ENCODE assay signal across 12 cellular contexts in the genomic region with DNA sequence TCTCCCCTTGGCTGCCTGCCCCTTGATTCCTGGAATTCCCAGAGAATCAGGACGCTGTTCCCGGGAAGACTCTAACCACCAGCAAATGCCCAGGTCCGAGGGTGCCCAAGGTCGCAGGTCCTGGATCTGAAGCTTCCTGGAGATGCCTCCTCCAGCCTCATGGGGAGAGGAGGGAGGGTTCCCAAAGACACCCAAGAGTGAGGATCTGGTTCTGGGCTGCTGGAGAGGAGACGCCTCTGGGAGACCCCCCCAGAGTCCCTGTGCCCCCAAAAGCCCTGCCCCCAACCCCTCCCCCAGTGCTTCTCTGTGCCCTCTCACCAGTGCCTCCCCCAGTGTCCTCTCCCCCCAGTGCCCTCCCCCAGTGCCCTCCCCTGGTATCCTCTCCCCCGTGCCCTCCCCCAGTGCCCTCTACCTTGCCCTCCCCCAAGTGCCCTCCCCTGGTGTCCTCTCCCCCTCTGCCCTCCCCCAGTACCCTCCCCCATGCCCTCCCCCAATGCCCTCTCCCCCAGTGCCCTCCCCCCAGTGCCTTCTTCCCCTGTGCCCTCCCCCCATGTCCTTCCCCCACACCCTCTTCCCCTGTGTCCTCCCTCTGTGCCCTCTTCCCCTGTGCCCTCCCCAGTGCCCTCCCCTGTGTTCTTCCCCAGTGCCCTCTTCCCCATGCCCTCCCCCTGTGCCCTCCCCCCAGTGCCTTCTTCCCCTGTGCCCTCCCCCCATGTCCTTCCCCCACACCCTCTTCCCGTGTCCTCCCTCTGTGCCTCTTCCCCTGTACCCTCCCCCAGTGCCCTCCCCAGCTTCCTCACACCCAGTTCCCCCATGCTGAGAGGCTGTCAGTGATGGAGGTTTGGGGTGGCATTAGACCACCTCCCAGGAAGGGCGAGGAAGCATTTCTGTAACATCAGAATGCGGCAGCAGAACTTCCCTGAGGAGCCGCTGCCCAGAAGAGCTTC. TPM values are rescaled to one million over a fixed set of nuclear protein-coding genes. Genes with fewer than 3 reads are reported as not detected.
DNase-seq lines count a peak whose midpoint lies in the region; ATAC-seq and TF ChIP-seq lines count a peak whose summit lies in the region.
"Had no signal": no experiment of that assay in that cellular context is flagged by ENCODE, and none has a peak within 500 bp of the region (broad histone marks: within the 10 kb centered on the region; RNA-seq: fewer than 3 reads in every experiment).

No MANE protein-coding gene starts in this region.

- peak overlapping the region; percentile 28 for H3K4me2 ChIP-seq in neural progenitor cell

- ATAC-seq in stimulated activated naive CD8-positive, alpha-beta T cell treated with anti-CD3 and anti-CD28 coated beads, Interleukin-15, amount 100 ng/mL, for 72 hours = peak; percentile 56
- ATAC-seq in stimulated activated naive CD8-positive, alpha-beta T cell treated with anti-CD3 and anti-CD28 coated beads, Interleukin-15, Interleukin-2, amounts not matched to agents 100 U/mL and 50 U/mL, for 24 hours = no peak
- no peak for ATAC-seq in GM21390 (IDR thresholded peaks at IDR 0.05; ENCODE audit: unreplicated experiment)
- no peak for ATAC-seq in activated T-cell treated with anti-CD3 and anti-CD28 coated beads, Interleukin-2, amount 50 U/mL, for 72 hours (replicated peaks in 1 of 2)
- ATAC-seq: WTC11 had no signal

- peaks cover 9% of the 10 kb centered on the region for H4K20me1 ChIP-seq in neural progenitor cell (ENCODE audit: low read depth)

- H3K27me3 Mint-ChIP-seq in stimulated activated naive CD8-positive, alpha-beta T cell treated with anti-CD3 and anti-CD28 coated beads, Interleukin-15, amount 100 ng/mL, for 72 hours = peaks cover 4% of the 10 kb centered on the region
- H3K27me3 Mint-ChIP-seq in neural progenitor cell (ENCODE audit: insufficient read depth, low read depth) = peaks cover 32% of the 10 kb centered on the region
- H3K27me3 Mint-ChIP-seq in activated T-cell treated with anti-CD3 and anti-CD28 coated beads, Interleukin-2, amount 50 U/mL, for 72 hours (ENCODE audit: low read depth) = no peaks in the 10 kb centered on the region

- H3K79me2 ChIP-seq in neural progenitor cell (ENCODE audit: low read depth) = no peaks in the 10 kb centered on the region

- no peak for TF ChIP-seq CTCF in epithelial cell of esophagus (IDR thresholded peaks at IDR 0.05; ENCODE audit: insufficient read depth, low read depth, low read length, missing control alignments)
- TF ChIP-seq CTCF in neural progenitor cell (IDR thresholded peaks at IDR 0.05) = no peak

- no peak for DNase-seq in stimulated activated naive CD8-positive, alpha-beta T cell treated with anti-CD3 and anti-CD28 coated beads, Interleukin-15, amount 100 ng/mL, for 72 hours
- DNase-seq in stimulated activated naive CD8-positive, alpha-beta T cell treated with anti-CD3 and anti-CD28 coated beads, Interleukin-15, Interleukin-2, amounts not matched to agents 100 U/mL and 50 U/mL, for 24 hours = no peak
- DNase-seq in epithelial cell of esophagus (ENCODE audit: low read depth) (no peak), neural progenitor cell (ENCODE audit: low spot score) (no peak), NCI-H1694 treated with DMSO at 0.1 percent for 48 hours (lab: John Stamatoyannopoulos, UW) (no peak)
- no peak for DNase-seq in activated T-cell treated with anti-CD3 and anti-CD28 coated beads, Interleukin-2, amount 50 U/mL, for 72 hours
- DNase-seq in effector CD8-positive, alpha-beta T cell (lab: John Stamatoyannopoulos, UW) = no peak
- DNase-seq: activated effector memory CD4-positive, alpha-beta T cell treated with anti-CD3 and anti-CD28 coated beads, Interleukin-2, amount 50 U/mL, for 16 hours had no signal

- H3K27ac ChIP-seq in neural progenitor cell = no peak overlapping the region
- H3K27ac ChIP-seq: testis had no signal

- peaks cover 27% of the 10 kb centered on the region for H3K4me1 ChIP-seq in neural progenitor cell

- H3K27ac Mint-ChIP-seq in stimulated activated naive CD8-positive, alpha-beta T cell treated with anti-CD3 and anti-CD28 coated beads, Interleukin-15, amount 100 ng/mL, for 72 hours = no peak overlapping the region
- peak overlapping the region; percentile 80 for H3K27ac Mint-ChIP-seq in neural progenitor cell
- no peak overlapping the region for H3K27ac Mint-ChIP-seq in activated T-cell treated with anti-CD3 and anti-CD28 coated beads, Interleukin-2, amount 50 U/mL, for 72 hours
- H3K27ac Mint-ChIP-seq: WTC11 had no signal

- H3K27me3 ChIP-seq in neural progenitor cell = peaks cover 48% of the 10 kb centered on the region
- H3K27me3 ChIP-seq: testis had no signal

- H3K4me3 Mint-ChIP-seq in stimulated activated naive CD8-positive, alpha-beta T cell treated with anti-CD3 and anti-CD28 coated beads, Interleukin-15, amount 100 ng/mL, for 72 hours = no peak overlapping the region
- no peak overlapping the region for H3K4me3 Mint-ChIP-seq in neural progenitor cell
- no peak overlapping the region for H3K4me3 Mint-ChIP-seq in activated T-cell treated with anti-CD3 and anti-CD28 coated beads, Interleukin-2, amount 50 U/mL, for 72 hours

- no peaks in the 10 kb centered on the region for H3K36me3 Mint-ChIP-seq in neural progenitor cell
- H3K36me3 Mint-ChIP-seq in activated T-cell treated with anti-CD3 and anti-CD28 coated beads, Interleukin-2, amount 50 U/mL, for 72 hours (ENCODE audit: insufficient read depth in 2 of 2) = peaks cover 0 to 3% of the 10 kb centered on the region in 2 donors

- H3K36me3 ChIP-seq in neural progenitor cell = no peaks in the 10 kb centered on the region

- H3K4me1 Mint-ChIP-seq in stimulated activated naive CD8-positive, alpha-beta T cell treated with anti-CD3 and anti-CD28 coated beads, Interleukin-15, amount 100 ng/mL, for 72 hours = peaks cover 26% of the 10 kb centered on the region
- H3K4me1 Mint-ChIP-seq in neural progenitor cell = peaks cover 45% of the 10 kb centered on the region
- H3K4me1 Mint-ChIP-seq in activated T-cell treated with anti-CD3 and anti-CD28 coated beads, Interleukin-2, amount 50 U/mL, for 72 hours (ENCODE audit: low read depth) = peaks cover 13% of the 10 kb centered on the region

- H2AFZ ChIP-seq in neural progenitor cell (replicated peaks) = peak overlapping the region; percentile 19

- H3K9me3 Mint-ChIP-seq in stimulated activated naive CD8-positive, alpha-beta T cell treated with anti-CD3 and anti-CD28 coated beads, Interleukin-15, amount 100 ng/mL, for 72 hours = no peaks in the 10 kb centered on the region
- peaks cover 6% of the 10 kb centered on the region for H3K9me3 Mint-ChIP-seq in neural progenitor cell
- no peaks in the 10 kb centered on the region for H3K9me3 Mint-ChIP-seq in activated T-cell treated with anti-CD3 and anti-CD28 coated beads, Interleukin-2, amount 50 U/mL, for 72 hours

- H3K4me3 ChIP-seq in epithelial cell of esophagus (ENCODE audit: low read length) = peak overlapping the region; percentile 34
- no peak overlapping the region for H3K4me3 ChIP-seq in neural progenitor cell
- H3K4me3 ChIP-seq: testis had no signal

- H3K9ac ChIP-seq in neural progenitor cell = no peak overlapping the region

- H3K9me3 ChIP-seq in neural progenitor cell (ENCODE audit: low read depth) = no peaks in the 10 kb centered on the region
- H3K9me3 ChIP-seq: testis had no signal

- peaks cover 23% of the 10 kb centered on the region for H3F3A ChIP-seq in neural progenitor cell (ENCODE audit: low read depth)

RNA-seq across cellular contexts. Expression of gene SECTM1, which starts 6.3 kb away (rescaled TPM):
- 0.12 TPM in 1 of 2 replicates, not detected in the other for total RNA-seq in neural progenitor cell (ENCODE audit: low replicate concordance)
- total RNA-seq in activated T-cell treated with anti-CD3 and anti-CD28 coated beads, Interleukin-2, amount 50 U/mL, for 72 hours = 10 to 100 TPM in 1 of 2 donors, 1 to 10 TPM in 1; 3.3 to 12.6 TPM

RNA-seq across cellular contexts. Expression of gene TEX19, which starts 19.1 kb away (rescaled TPM):
- 0.19 TPM in 1 of 2 replicates, not detected in the other for total RNA-seq in neural progenitor cell (ENCODE audit: low replicate concordance)
- under 1 TPM in 1 of 2 donors, not detected in 1; 0.17 TPM for total RNA-seq in activated T-cell treated with anti-CD3 and anti-CD28 coated beads, Interleukin-2, amount 50 U/mL, for 72 hours

RNA-seq across cellular contexts. Expression of gene CD7, which starts 22.5 kb away (rescaled TPM):
- 0.62 TPM in 1 of 2 replicates, not detected in the other for total RNA-seq in neural progenitor cell (ENCODE audit: low replicate concordance)
- 1,000 to 10,000 TPM in 1 of 2 donors, 100 to 1,000 TPM in 1; 845 to 1,007 TPM for total RNA-seq in activated T-cell treated with anti-CD3 and anti-CD28 coated beads, Interleukin-2, amount 50 U/mL, for 72 hours

RNA-seq across cellular contexts. Expression of gene UTS2R, which starts 31.7 kb away (rescaled TPM):
- total RNA-seq in neural progenitor cell (ENCODE audit: low replicate concordance) = 0.46 TPM in 1 of 2 replicates, not detected in the other
- total RNA-seq in activated T-cell treated with anti-CD3 and anti-CD28 coated beads, Interleukin-2, amount 50 U/mL, for 72 hours = under 1 TPM in 1 of 2 donors, not detected in 1; 0.46 TPM
- total RNA-seq: liver had no signal

Comparison
In these comparisons a context has a peak if more than half of its experiments do, and no peak if none do; other contexts are left out.
1. RNA of gene CD7, which starts 22.5 kb away (total RNA-seq): 845 to 1,007 TPM in activated T-cell treated with anti-CD3 and anti-CD28 coated beads, Interleukin-2, amount 50 U/mL, for 72 hours; 0.62 TPM in neural progenitor cell; every median in the first group is over 100 times any median in the second.